11 cellular contexts compared by ENCODE assay signal in genomic region chr6:16766043-16766521, GRCh38. TPM values are rescaled to one million over a fixed set of nuclear protein-coding genes. Genes with fewer than 3 reads are reported as not detected.
DNase-seq lines count a peak whose midpoint lies in the region; ATAC-seq, FAIRE-seq and TF ChIP-seq lines count a peak whose summit lies in the region.
"Had no signal": no experiment of that assay in that cellular context is flagged by ENCODE, and none has a peak within 500 bp of the region (broad histone marks: within the 10 kb centered on the region; RNA-seq: fewer than 3 reads in every experiment).

No MANE protein-coding gene starts in this region.

- no peak for FAIRE-seq in HepG2 (lab: Jason Lieb, UNC)
- FAIRE-seq: D721Med, TTC549 had no signal

- TF ChIP-seq CTCF in HepG2 (CRISPR knock-in tag; IDR thresholded peaks at IDR 0.05) (no peak), right lobe of liver (IDR thresholded peaks at IDR 0.05) (no peak)

- DNase-seq in HepG2 (ENCODE audit: low spot score), result no peak
- no peak for DNase-seq in right lobe of liver
- DNase-seq in SW480 (ENCODE audit: low spot score), result peak; percentile 65
- DNase-seq in fibroblast of gingiva (ENCODE audit: low read depth), result peak; percentile 81
- no peak for DNase-seq in NCI-H1092 (lab: John Stamatoyannopoulos, UW)
- no peak for DNase-seq in left colon

- CTCF ChIA-PET in HepG2 (lab: Yijun Ruan, JAX; ENCODE audit: low intra/inter-chr PET ratio, low total read pairs), result no interaction called here

- 93% methylated on average over 1 of the region's 1 CpG for WGBS in HepG2 (ENCODE audit: low lambda C conversion rate)
- WGBS in right lobe of liver (ENCODE audit: insufficient coverage, low coverage, low lambda C conversion rate, missing lambda C conversion rate), result 38% methylated on average over 1 of the region's 1 CpG

- no peak overlapping the region for H2AFZ ChIP-seq in HepG2 (ENCODE audit: low read length)
- H2AFZ ChIP-seq: parathyroid adenoma had no signal

- in situ Hi-C loops in HepG2 (cut with HindIII; ENCODE audit: extremely low pct_ligation_motif_present, low pct_unique_long_range_greater_than_20kb), result loop anchor here (5.0 kb wide), 1 partner anchor 196 kb away; no protein-coding TSS in a partner anchor

- no peaks in the 10 kb centered on the region for H3K9me3 ChIP-seq in HepG2 (ENCODE audit: low read length)
- no peaks in the 10 kb centered on the region for H3K9me3 ChIP-seq in right lobe of liver
- no peaks in the 10 kb centered on the region for H3K9me3 ChIP-seq in stomach smooth muscle (ENCODE audit: control insufficient read depth in 2 of 2, low read length in 2 of 2)

- no peak for TF ChIP-seq RAD21 in HepG2 (CRISPR knock-in tag; IDR thresholded peaks at IDR 0.05)

- TF ChIP-seq EP300 in HepG2 (IDR thresholded peaks at IDR 0.05; ENCODE audit: low read depth in 2 of 2, low read length in 2 of 2) (no peak; a peak in 1 of 4 replicates), HepG2 (CRISPR knock-in tag; IDR thresholded peaks at IDR 0.05; ENCODE audit: borderline replicate concordance) (no peak)

- POLR2A ChIA-PET in HepG2 (lab: Yijun Ruan, JAX), result no interaction called here

- no TSS peak for BruUV-seq in HepG2 (replicated peaks; lab: Mats Ljungman, UMichigan)

- intact Hi-C loops in HepG2 (cut with micrococcal nuclease; ENCODE audit: unreplicated experiment) (loop anchor here (10.0 kb wide), 1 partner anchor 351 kb away; no protein-coding TSS in a partner anchor), right lobe of liver (cut with DNase I) (no loop called here), left colon (cut with DNase I, micrococcal nuclease) (loop anchor here in 1 of 2 donors (5.0 kb wide), 1 partner anchor 259 kb away; no protein-coding TSS in a partner anchor)

- no peaks in the 10 kb centered on the region for H3K36me3 ChIP-seq in HepG2 (replicated peaks in 1 of 2; ENCODE audit: control insufficient read depth in 1 of 2, insufficient read depth in 2 of 2, low read length in 2 of 2)
- no peaks in the 10 kb centered on the region for H3K36me3 ChIP-seq in right lobe of liver
- H3K36me3 ChIP-seq in stomach smooth muscle (ENCODE audit: control insufficient read depth in 2 of 2, insufficient read depth in 2 of 2, low read length in 2 of 2), result no peaks in the 10 kb centered on the region

- no peak for TF ChIP-seq POLR2A in HepG2 (IDR thresholded peaks at IDR 0.05; ENCODE audit: insufficient read depth in 1 of 2, low read depth in 2 of 2, low read length in 2 of 2)
- no peak for TF ChIP-seq POLR2A in right lobe of liver (IDR thresholded peaks at IDR 0.05)

- H4K20me1 ChIP-seq in HepG2 (ENCODE audit: insufficient read depth, low read length), result no peaks in the 10 kb centered on the region

- H3K27ac ChIP-seq in HepG2 (ENCODE audit: extremely low read length, insufficient read depth, low read length) (no peak overlapping the region), right lobe of liver (no peak overlapping the region), stomach smooth muscle (ENCODE audit: low read length) (peak overlapping the region; percentile 25)
- H3K27ac ChIP-seq: parathyroid adenoma had no signal

- H3K9ac ChIP-seq in HepG2 (ENCODE audit: insufficient read depth, low read depth, low read length), result no peak overlapping the region
- no peak overlapping the region for H3K9ac ChIP-seq in stomach smooth muscle (ENCODE audit: low read length in 2 of 2)
- H3K9ac ChIP-seq: parathyroid adenoma had no signal

- H3K4me1 ChIP-seq in HepG2 (ENCODE audit: insufficient read depth, low read length), result peaks cover 49% of the 10 kb centered on the region
- H3K4me1 ChIP-seq in right lobe of liver, result peaks cover 0 to 35% (median 3%) of the 10 kb centered on the region in 4 donors
- H3K4me1 ChIP-seq in stomach smooth muscle (ENCODE audit: control insufficient read depth, insufficient read depth, low read length), result peaks cover 48% of the 10 kb centered on the region

- ATAC-seq in HepG2 (no peak), right lobe of liver (no peak), HG03432 (IDR thresholded peaks at IDR 0.05; ENCODE audit: unreplicated experiment) (no peak), left colon (no peak)

- no peaks in the 10 kb centered on the region for H3K79me2 ChIP-seq in HepG2 (ENCODE audit: insufficient read depth, low read length)
- H3K79me2 ChIP-seq: parathyroid adenoma had no signal

- H3K4me2 ChIP-seq in HepG2 (ENCODE audit: low read depth, low read length), result no peak overlapping the region

- H3K27me3 ChIP-seq in HepG2 (ENCODE audit: control insufficient read depth in 1 of 2, insufficient read depth in 2 of 2, low read length in 2 of 2) (no peaks in the 10 kb centered on the region; a peak in 1 of 5 replicates), right lobe of liver (no peaks in the 10 kb centered on the region), stomach smooth muscle (ENCODE audit: control insufficient read depth in 1 of 2, insufficient read depth in 2 of 2, low read length in 2 of 2) (no peaks in the 10 kb centered on the region)

- H3K4me3 ChIP-seq in HepG2 (replicated peaks in 1 of 3; ENCODE audit: insufficient read depth in 1 of 3, low read depth in 2 of 3, low read length in 3 of 3) (no peak overlapping the region), right lobe of liver (no peak overlapping the region), stomach smooth muscle (ENCODE audit: low read length in 2 of 2) (peak overlapping the region in 1 of 2 donors; percentile 16)

TF ChIP-seq in HepG2, 621 proteins besides CTCF, POLR2A, EP300 and RAD21:
- TF ChIP-seq ZNF230 (CRISPR knock-in tag; IDR thresholded peaks at IDR 0.05) (no peak), CENPX (CRISPR knock-in tag; IDR thresholded peaks at IDR 0.05) (no peak), FOSL2 (CRISPR knock-in tag; IDR thresholded peaks at IDR 0.05) (peak; percentile 13; the same call in 1 of the 2 replicates), DPF2 (CRISPR knock-in tag; IDR thresholded peaks at IDR 0.05; ENCODE audit: borderline replicate concordance, low read depth) (no peak), ZNF512B (CRISPR knock-in tag; IDR thresholded peaks at IDR 0.05; ENCODE audit: borderline replicate concordance) (no peak)

RNA-seq across cellular contexts. Expression of gene ATXN1, which starts 4.8 kb away (rescaled TPM):
- 16.3 and 20.7 TPM in 2 replicates for total RNA-seq in HepG2 (2016; rRNA removed; fragmentation: Illumina TruSeq; extraction: Trizol)
- 21.4 and 22.2 TPM in 2 replicates for total RNA-seq in HepG2 (2016; cell fraction: cytosol; rRNA removed; fragmentation: Illumina TruSeq; extraction: Trizol; ENCODE audit: low read depth)
- total RNA-seq in HepG2 (2016; cell fraction: insoluble cytoplasmic fraction; rRNA removed; fragmentation: Illumina TruSeq; extraction: Trizol), result 15.7 and 19.7 TPM in 2 replicates
- total RNA-seq in HepG2 (2016; cell fraction: membrane; rRNA removed; fragmentation: Illumina TruSeq; extraction: Trizol), result 19.8 and 25.4 TPM in 2 replicates
- total RNA-seq in HepG2 (2016; cell fraction: nucleus; rRNA removed; fragmentation: Illumina TruSeq; extraction: Trizol), result 49.6 and 54.8 TPM in 2 replicates
- polyA plus RNA-seq in HepG2 (2011; rRNA removed), result 39.5 and 40.2 TPM in 2 replicates
- 18.2 and 19.6 TPM in 2 replicates for polyA plus RNA-seq in HepG2 (2011; cell fraction: cytosol; rRNA removed)
- polyA plus RNA-seq in HepG2 (2011; cell fraction: nucleus; rRNA removed), result 69.8 and 87.7 TPM in 2 replicates
- polyA plus RNA-seq in HepG2 (2012), result 20.4 and 28.6 TPM in 2 replicates
- 2.6 and 3.3 TPM in 2 replicates for polyA plus RNA-seq in HepG2 (2016; cell fraction: cytosol; fragmentation: Illumina TruSeq; extraction: Trizol; ENCODE audit: low read depth)
- polyA plus RNA-seq in HepG2 (2016; cell fraction: insoluble cytoplasmic fraction; fragmentation: Illumina TruSeq; extraction: Trizol; ENCODE audit: low read depth), result 12.1 and 12.2 TPM in 2 replicates
- 4.0 and 4.1 TPM in 2 replicates for polyA plus RNA-seq in HepG2 (2016; cell fraction: membrane; fragmentation: Illumina TruSeq; extraction: Trizol; ENCODE audit: low read depth)
- polyA plus RNA-seq in HepG2 (2016; cell fraction: nucleus; fragmentation: Illumina TruSeq; extraction: Trizol; ENCODE audit: insufficient read depth, low read depth), result 18.8 TPM in 2 replicates
- polyA minus RNA-seq in HepG2 (2011; rRNA and poly(A)+ RNA removed; ENCODE audit: low replicate concordance), result 13.4 and 120 TPM in 2 replicates
- polyA minus RNA-seq in HepG2 (2011; cell fraction: cytosol; rRNA and poly(A)+ RNA removed), result 36.1 and 49.7 TPM in 2 replicates
- polyA minus RNA-seq in HepG2 (2011; cell fraction: nucleus; rRNA and poly(A)+ RNA removed), result 200 and 217 TPM in 2 replicates
- 10 to 100 TPM; 23.2 to 28.7 (median 25.0) TPM for total RNA-seq in right lobe of liver
- total RNA-seq in left colon, result 10 to 100 TPM; 26.9 to 55.1 TPM

Comparison
In these comparisons a context has a peak if more than half of its experiments do, and no peak if none do; other contexts are left out.
1. DNase-seq: peak in SW480 (single experiment) and fibroblast of gingiva (single experiment); none in HepG2 (single experiment), right lobe of liver (0 of 3), NCI-H1092 (single experiment) and left colon (0 of 2).